In the genomic region with DNA sequence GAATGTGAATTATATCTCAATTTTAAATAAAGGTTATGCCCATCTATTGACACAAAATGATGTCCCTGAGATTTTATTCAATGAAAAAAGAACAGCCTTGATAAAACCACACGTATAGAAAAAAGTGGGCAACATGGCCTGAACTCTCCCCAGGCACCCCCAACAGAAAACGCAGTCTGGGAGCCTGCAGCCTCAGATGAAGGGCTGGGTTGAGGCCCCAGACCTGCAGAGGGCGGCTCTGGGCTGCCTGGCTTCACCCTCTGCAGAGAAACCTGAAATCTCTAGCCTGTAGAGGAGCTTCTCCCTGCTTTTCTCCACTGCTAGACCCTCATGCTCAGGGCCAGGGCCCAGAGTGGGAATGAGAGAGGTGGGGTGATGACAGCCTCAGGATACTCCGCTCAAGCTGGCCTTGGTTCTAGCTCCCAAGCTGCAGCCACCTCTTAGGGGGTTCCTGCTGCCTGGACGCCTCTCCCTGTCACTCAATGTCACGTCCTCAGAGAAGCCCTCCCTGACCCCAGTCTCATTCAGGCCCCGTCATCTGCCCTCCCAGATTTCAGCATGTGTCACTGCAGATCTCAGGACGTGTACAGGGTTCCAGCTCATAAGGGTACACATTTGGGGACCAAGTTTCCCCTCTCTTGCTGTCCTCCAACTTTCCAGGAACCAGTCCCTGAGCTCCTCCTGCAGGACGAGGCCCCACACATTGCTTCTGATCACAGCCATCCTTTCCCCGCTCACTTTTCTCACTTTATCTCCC, we compare ENCODE assay signal across 1 cellular context.
TF ChIP-seq lines count a peak whose summit lies in the region.

No MANE protein-coding gene starts in this region.

TF ChIP-seq in HepG2, 621 proteins besides CTCF, POLR2A, EP300 and RAD21 (continued from another document and continues in another):
- TF ChIP-seq AHR (CRISPR knock-in tag; IDR thresholded peaks at IDR 0.05) (no peak), ZNF776 (CRISPR knock-in tag; IDR thresholded peaks at IDR 0.05) (peak; percentile 68; the same call in 1 of the 2 replicates), U2AF2 (IDR thresholded peaks at IDR 0.05; ENCODE audit: low read depth, low read length) (no peak), SNAPC2 (CRISPR knock-in tag; IDR thresholded peaks at IDR 0.05) (no peak), ZBTB20 (CRISPR knock-in tag; IDR thresholded peaks at IDR 0.05; ENCODE audit: borderline replicate concordance, low read depth) (no peak; the same call in 1 of the 2 replicates), ZNF496 (CRISPR knock-in tag; IDR thresholded peaks at IDR 0.05; ENCODE audit: insufficient replicate concordance) (no peak), ZFP1 (CRISPR knock-in tag; IDR thresholded peaks at IDR 0.05) (no peak), HNRNPH1 (optimal IDR thresholded peaks at IDR 0.05; ENCODE audit: low read depth, low read length) (no peak), CBFB (CRISPR knock-in tag; IDR thresholded peaks at IDR 0.05) (no peak), ZBTB42 (CRISPR knock-in tag; IDR thresholded peaks at IDR 0.05) (no peak), MAZ (IDR thresholded peaks at IDR 0.05; ENCODE audit: borderline replicate concordance, low read depth, low read length) (no peak), MAZ (CRISPR knock-in tag; IDR thresholded peaks at IDR 0.05; ENCODE audit: low read depth) (peak; percentile 53; the same call in 1 of the 2 replicates), STAT5B (CRISPR knock-in tag; IDR thresholded peaks at IDR 0.05) (no peak), HNF4G (IDR thresholded peaks at IDR 0.05; ENCODE audit: borderline replicate concordance, low read depth, low read length) (no peak), HNF4G (CRISPR knock-in tag; IDR thresholded peaks at IDR 0.05; ENCODE audit: borderline replicate concordance, low read depth) (no peak), ZNF768 (CRISPR knock-in tag; IDR thresholded peaks at IDR 0.05) (no peak), SP1 (IDR thresholded peaks at IDR 0.05) (no peak), SP1 (CRISPR knock-in tag; IDR thresholded peaks at IDR 0.05) (no peak), GABPA (IDR thresholded peaks at IDR 0.05; ENCODE audit: low read depth, low read length) (no peak), GABPA (CRISPR knock-in tag; IDR thresholded peaks at IDR 0.05; ENCODE audit: low read depth) (no peak), ZSCAN12 (CRISPR knock-in tag; IDR thresholded peaks at IDR 0.05) (no peak), FOXC1 (CRISPR knock-in tag; IDR thresholded peaks at IDR 0.05; ENCODE audit: borderline replicate concordance) (no peak; the same call in 1 of the 2 replicates), POLR2G (IDR thresholded peaks at IDR 0.05; ENCODE audit: low read depth, low read length) (peak; percentile 73), PRMT3 (CRISPR knock-in tag; IDR thresholded peaks at IDR 0.05; ENCODE audit: borderline replicate concordance, low read depth) (no peak), ZSCAN21 (CRISPR knock-in tag; IDR thresholded peaks at IDR 0.05; ENCODE audit: borderline replicate concordance) (0 out of 2 replicates have a peak, but pooled peaks have one; percentile 25), SSRP1 (CRISPR knock-in tag; IDR thresholded peaks at IDR 0.05) (no peak), ZNF33B (CRISPR knock-in tag; IDR thresholded peaks at IDR 0.05) (no peak), ZNF749 (CRISPR knock-in tag; IDR thresholded peaks at IDR 0.05; ENCODE audit: borderline replicate concordance) (no peak), ZNF644 (CRISPR knock-in tag; IDR thresholded peaks at IDR 0.05; ENCODE audit: low read depth) (no peak), TBP (CRISPR knock-in tag; IDR thresholded peaks at IDR 0.05) (no peak), PLRG1 (conservative IDR thresholded peaks at IDR 0.05) (no peak), BRCA1 (CRISPR knock-in tag; IDR thresholded peaks at IDR 0.05) (no peak), KDM6A (CRISPR knock-in tag; IDR thresholded peaks at IDR 0.05; ENCODE audit: low read depth) (no peak), AGO2 (optimal IDR thresholded peaks at IDR 0.05; ENCODE audit: low read depth, low read length) (no peak), ZNF841 (CRISPR knock-in tag; IDR thresholded peaks at IDR 0.05; ENCODE audit: borderline replicate concordance) (no peak), ZNF335 (CRISPR knock-in tag; IDR thresholded peaks at IDR 0.05) (no peak), ZNF143 (CRISPR knock-in tag; IDR thresholded peaks at IDR 0.05) (no peak)
- TF ChIP-seq, protein P1, sequence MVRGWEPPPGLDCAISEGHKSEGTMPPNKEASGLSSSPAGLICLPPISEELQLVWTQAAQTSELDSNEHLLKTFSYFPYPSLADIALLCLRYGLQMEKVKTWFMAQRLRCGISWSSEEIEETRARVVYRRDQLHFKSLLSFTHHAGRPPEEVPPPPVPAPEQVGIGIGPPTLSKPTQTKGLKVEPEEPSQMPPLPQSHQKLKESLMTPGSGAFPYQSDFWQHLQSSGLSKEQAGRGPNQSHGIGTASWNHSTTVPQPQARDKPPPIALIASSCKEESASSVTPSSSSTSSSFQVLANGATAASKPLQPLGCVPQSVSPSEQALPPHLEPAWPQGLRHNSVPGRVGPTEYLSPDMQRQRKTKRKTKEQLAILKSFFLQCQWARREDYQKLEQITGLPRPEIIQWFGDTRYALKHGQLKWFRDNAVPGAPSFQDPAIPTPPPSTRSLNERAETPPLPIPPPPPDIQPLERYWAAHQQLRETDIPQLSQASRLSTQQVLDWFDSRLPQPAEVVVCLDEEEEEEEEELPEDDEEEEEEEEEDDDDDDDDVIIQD (CRISPR knock-in tag; IDR thresholded peaks at IDR 0.05; ENCODE audit: low read depth) = no peak
- TF ChIP-seq, protein P2, sequence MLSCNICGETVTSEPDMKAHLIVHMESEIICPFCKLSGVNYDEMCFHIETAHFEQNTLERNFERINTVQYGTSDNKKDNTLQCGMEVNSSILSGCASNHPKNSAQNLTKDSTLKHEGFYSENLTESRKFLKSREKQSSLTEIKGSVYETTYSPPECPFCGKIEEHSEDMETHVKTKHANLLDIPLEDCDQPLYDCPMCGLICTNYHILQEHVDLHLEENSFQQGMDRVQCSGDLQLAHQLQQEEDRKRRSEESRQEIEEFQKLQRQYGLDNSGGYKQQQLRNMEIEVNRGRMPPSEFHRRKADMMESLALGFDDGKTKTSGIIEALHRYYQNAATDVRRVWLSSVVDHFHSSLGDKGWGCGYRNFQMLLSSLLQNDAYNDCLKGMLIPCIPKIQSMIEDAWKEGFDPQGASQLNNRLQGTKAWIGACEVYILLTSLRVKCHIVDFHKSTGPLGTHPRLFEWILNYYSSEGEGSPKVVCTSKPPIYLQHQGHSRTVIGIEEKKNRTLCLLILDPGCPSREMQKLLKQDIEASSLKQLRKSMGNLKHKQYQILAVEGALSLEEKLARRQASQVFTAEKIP (CRISPR knock-in tag; IDR thresholded peaks at IDR 0.05; ENCODE audit: borderline replicate concordance) = no peak
- TF ChIP-seq, protein P3, sequence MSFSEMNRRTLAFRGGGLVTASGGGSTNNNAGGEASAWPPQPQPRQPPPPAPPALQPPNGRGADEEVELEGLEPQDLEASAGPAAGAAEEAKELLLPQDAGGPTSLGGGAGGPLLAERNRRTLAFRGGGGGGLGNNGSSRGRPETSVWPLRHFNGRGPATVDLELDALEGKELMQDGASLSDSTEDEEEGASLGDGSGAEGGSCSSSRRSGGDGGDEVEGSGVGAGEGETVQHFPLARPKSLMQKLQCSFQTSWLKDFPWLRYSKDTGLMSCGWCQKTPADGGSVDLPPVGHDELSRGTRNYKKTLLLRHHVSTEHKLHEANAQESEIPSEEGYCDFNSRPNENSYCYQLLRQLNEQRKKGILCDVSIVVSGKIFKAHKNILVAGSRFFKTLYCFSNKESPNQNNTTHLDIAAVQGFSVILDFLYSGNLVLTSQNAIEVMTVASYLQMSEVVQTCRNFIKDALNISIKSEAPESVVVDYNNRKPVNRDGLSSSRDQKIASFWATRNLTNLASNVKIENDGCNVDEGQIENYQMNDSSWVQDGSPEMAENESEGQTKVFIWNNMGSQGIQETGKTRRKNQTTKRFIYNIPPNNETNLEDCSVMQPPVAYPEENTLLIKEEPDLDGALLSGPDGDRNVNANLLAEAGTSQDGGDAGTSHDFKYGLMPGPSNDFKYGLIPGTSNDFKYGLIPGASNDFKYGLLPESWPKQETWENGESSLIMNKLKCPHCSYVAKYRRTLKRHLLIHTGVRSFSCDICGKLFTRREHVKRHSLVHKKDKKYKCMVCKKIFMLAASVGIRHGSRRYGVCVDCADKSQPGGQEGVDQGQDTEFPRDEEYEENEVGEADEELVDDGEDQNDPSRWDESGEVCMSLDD (CRISPR knock-in tag; IDR thresholded peaks at IDR 0.05; ENCODE audit: borderline replicate concordance) = no peak; the same call in 1 of the 2 replicates
- TF ChIP-seq, protein P4, sequence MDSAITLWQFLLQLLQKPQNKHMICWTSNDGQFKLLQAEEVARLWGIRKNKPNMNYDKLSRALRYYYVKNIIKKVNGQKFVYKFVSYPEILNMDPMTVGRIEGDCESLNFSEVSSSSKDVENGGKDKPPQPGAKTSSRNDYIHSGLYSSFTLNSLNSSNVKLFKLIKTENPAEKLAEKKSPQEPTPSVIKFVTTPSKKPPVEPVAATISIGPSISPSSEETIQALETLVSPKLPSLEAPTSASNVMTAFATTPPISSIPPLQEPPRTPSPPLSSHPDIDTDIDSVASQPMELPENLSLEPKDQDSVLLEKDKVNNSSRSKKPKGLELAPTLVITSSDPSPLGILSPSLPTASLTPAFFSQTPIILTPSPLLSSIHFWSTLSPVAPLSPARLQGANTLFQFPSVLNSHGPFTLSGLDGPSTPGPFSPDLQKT (CRISPR knock-in tag; IDR thresholded peaks at IDR 0.05; ENCODE audit: borderline replicate concordance) = no peak
- TF ChIP-seq, protein P5, sequence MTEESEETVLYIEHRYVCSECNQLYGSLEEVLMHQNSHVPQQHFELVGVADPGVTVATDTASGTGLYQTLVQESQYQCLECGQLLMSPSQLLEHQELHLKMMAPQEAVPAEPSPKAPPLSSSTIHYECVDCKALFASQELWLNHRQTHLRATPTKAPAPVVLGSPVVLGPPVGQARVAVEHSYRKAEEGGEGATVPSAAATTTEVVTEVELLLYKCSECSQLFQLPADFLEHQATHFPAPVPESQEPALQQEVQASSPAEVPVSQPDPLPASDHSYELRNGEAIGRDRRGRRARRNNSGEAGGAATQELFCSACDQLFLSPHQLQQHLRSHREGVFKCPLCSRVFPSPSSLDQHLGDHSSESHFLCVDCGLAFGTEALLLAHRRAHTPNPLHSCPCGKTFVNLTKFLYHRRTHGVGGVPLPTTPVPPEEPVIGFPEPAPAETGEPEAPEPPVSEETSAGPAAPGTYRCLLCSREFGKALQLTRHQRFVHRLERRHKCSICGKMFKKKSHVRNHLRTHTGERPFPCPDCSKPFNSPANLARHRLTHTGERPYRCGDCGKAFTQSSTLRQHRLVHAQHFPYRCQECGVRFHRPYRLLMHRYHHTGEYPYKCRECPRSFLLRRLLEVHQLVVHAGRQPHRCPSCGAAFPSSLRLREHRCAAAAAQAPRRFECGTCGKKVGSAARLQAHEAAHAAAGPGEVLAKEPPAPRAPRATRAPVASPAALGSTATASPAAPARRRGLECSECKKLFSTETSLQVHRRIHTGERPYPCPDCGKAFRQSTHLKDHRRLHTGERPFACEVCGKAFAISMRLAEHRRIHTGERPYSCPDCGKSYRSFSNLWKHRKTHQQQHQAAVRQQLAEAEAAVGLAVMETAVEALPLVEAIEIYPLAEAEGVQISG (CRISPR knock-in tag; IDR thresholded peaks at IDR 0.05) = peak; percentile 38; the same call in 1 of the 2 replicates
- TF ChIP-seq, protein P6, sequence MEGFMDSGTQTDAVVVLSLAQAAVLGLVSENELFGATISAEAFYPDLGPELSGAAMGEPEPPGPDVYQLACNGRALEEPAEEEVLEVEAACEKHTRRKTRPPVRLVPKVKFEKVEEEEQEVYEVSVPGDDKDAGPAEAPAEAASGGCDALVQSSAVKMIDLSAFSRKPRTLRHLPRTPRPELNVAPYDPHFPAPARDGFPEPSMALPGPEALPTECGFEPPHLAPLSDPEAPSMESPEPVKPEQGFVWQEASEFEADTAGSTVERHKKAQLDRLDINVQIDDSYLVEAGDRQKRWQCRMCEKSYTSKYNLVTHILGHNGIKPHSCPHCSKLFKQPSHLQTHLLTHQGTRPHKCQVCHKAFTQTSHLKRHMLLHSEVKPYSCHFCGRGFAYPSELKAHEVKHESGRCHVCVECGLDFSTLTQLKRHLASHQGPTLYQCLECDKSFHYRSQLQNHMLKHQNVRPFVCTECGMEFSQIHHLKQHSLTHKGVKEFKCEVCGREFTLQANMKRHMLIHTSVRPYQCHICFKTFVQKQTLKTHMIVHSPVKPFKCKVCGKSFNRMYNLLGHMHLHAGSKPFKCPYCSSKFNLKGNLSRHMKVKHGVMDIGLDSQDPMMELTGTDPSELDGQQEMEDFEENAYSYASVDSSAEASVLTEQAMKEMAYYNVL (CRISPR knock-in tag; IDR thresholded peaks at IDR 0.05; ENCODE audit: borderline replicate concordance) = peak; percentile 27; the same call in 1 of the 2 replicates
- TF ChIP-seq, protein P7, sequence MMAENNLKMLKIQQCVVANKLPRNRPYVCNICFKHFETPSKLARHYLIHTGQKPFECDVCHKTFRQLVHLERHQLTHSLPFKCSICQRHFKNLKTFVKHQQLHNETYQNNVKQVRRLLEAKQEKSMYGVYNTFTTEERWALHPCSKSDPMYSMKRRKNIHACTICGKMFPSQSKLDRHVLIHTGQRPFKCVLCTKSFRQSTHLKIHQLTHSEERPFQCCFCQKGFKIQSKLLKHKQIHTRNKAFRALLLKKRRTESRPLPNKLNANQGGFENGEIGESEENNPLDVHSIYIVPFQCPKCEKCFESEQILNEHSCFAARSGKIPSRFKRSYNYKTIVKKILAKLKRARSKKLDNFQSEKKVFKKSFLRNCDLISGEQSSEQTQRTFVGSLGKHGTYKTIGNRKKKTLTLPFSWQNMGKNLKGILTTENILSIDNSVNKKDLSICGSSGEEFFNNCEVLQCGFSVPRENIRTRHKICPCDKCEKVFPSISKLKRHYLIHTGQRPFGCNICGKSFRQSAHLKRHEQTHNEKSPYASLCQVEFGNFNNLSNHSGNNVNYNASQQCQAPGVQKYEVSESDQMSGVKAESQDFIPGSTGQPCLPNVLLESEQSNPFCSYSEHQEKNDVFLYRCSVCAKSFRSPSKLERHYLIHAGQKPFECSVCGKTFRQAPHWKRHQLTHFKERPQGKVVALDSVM (CRISPR knock-in tag; IDR thresholded peaks at IDR 0.05) = no peak; the same call in 1 of the 2 replicates
- TF ChIP-seq, protein P8, sequence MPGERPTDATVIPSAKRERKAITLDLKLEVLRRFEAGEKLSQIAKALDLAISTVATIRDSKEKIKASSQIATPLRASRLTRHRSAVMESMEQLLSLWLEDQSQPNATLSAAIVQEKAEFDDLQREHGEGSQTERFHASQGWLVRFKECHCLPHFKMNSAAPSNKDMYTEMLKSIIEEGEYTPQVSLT (CRISPR knock-in tag; IDR thresholded peaks at IDR 0.05; ENCODE audit: borderline replicate concordance, low read depth) = no peak
- TF ChIP-seq, protein P9, sequence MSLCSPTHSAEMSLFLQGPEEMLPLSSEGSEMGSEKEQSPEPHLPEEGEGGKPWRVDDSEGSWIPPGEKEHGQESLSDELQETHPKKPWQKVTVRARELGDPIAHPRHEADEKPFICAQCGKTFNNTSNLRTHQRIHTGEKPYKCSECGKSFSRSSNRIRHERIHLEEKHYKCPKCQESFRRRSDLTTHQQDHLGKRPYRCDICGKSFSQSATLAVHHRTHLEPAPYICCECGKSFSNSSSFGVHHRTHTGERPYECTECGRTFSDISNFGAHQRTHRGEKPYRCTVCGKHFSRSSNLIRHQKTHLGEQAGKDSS (CRISPR knock-in tag; IDR thresholded peaks at IDR 0.05; ENCODE audit: borderline replicate concordance, low read depth) = no peak
